Comparison of ENCODE assay signal across 7 cellular contexts in the genomic region with DNA sequence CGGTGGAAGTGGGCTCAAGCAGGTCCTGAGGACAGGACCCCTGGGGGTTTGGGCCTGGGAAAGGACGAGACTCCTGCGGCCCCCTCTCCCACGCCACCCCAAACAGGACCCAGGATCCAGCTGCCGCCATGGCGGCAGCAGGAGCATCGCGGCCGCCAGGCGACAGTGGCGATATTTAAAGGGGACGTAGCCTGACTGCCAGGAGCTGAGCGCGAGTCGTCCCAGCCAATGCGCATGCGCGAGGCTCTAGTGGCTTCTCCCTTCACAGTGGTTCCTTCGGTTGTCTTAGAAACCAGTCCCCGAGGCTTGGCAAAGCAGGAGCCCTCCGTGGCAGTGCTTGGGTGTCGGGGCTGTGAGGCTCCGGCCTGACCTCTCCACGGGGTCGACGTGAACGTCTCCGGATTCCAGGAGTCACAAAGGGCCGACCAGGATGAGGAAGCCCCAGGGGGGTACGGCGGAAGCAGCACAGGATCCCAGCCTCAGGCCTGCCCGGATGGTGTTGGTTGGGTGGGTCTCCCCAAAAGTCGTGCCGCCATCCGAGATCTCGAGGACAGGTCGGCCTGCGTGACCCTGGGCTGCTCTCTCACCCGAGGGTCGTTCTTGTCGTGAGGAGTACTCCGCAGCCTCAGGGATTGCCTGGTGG.
DNase-seq lines count a peak whose midpoint lies in the region; ATAC-seq, FAIRE-seq and TF ChIP-seq lines count a peak whose summit lies in the region.
"Not testable (repeated sequence)": the region's sequence is repeated elsewhere in the genome, so short reads cannot be mapped to it uniquely, and the experiment has no call there.

No MANE protein-coding gene starts in this region.

- not testable (repeated sequence) for TF ChIP-seq POLR2A in IMR-90 (IDR thresholded peaks at IDR 0.05; ENCODE audit: low read depth, low read length); GM12878 (IDR thresholded peaks at IDR 0.05; ENCODE audit: low read depth, low read length)

- not testable (repeated sequence) for H3K79me1 ChIP-seq in IMR-90 (ENCODE audit: low read depth in 1 of 2, low read length in 2 of 2)

- H3K18ac ChIP-seq in IMR-90 (ENCODE audit: low read depth, low read length) = not testable (repeated sequence)

- not testable (repeated sequence) for H3K4me3 ChIP-seq in IMR-90 (ENCODE audit: insufficient read depth, low read depth, low read length); GM12878; lung

- CTCF ChIA-PET in IMR-90 (lab: Yijun Ruan, JAX); GM12878 (lab: Yijun Ruan, JAX): not testable (repeated sequence)

- in situ Hi-C loops in IMR-90 (cut with MboI; ENCODE audit: low sequenced_read_pairs); GM12878 (cut with MboI): not testable (repeated sequence)

- not testable (repeated sequence) for H3K56ac ChIP-seq in IMR-90 (ENCODE audit: extremely low read depth, insufficient read depth, low read length)

- not testable (repeated sequence) for BruUV-seq in IMR-90 (replicated peaks; lab: Mats Ljungman, UMichigan); GM12878 (replicated peaks; lab: Mats Ljungman, UMichigan)

- intact Hi-C loops in IMR-90 (cut with micrococcal nuclease); GM12878 (cut with micrococcal nuclease; ENCODE audit: unreplicated experiment): not testable (repeated sequence)

- H3K9ac ChIP-seq in IMR-90 (ENCODE audit: low read depth, low read length); GM12878 (ENCODE audit: control insufficient read depth, insufficient read depth, low read length): not testable (repeated sequence)

- SMC1A ChIA-PET in GM12878 (lab: Charles Lee; ENCODE audit: uncharacterized antibody, unreplicated experiment) = not testable (repeated sequence)

- H3K23ac ChIP-seq in IMR-90 (ENCODE audit: low read depth, low read length) = not testable (repeated sequence)

- TF ChIP-seq RAD21 in IMR-90 (IDR thresholded peaks at IDR 0.05; ENCODE audit: low read length); GM12878 (IDR thresholded peaks at IDR 0.05; ENCODE audit: insufficient read depth, low read depth, low read length): not testable (repeated sequence)

- not testable (repeated sequence) for H2BK120ac ChIP-seq in IMR-90 (ENCODE audit: low read depth, low read length)

- dilution Hi-C loops in IMR-90 (cut with HindIII; ENCODE audit: low sequenced_read_pairs, unreplicated experiment) = not testable (repeated sequence)

- not testable (repeated sequence) for H2BK20ac ChIP-seq in IMR-90 (ENCODE audit: low read depth, low read length)

- H2AFZ ChIP-seq in IMR-90 (replicated peaks; ENCODE audit: low read length, poor library complexity); GM12878 (ENCODE audit: control insufficient read depth, low read depth, low read length): not testable (repeated sequence)

- H3K9me1 ChIP-seq in IMR-90 (ENCODE audit: insufficient read depth, low read length) = not testable (repeated sequence)

- not testable (repeated sequence) for H3K9me3 ChIP-seq in IMR-90 (ENCODE audit: control insufficient read depth, insufficient read depth, low read length); GM12878 (replicated peaks; ENCODE audit: control insufficient read depth, insufficient read depth, low read length); lung (ENCODE audit: control insufficient read depth in 2 of 2, insufficient read depth in 1 of 2, low read length in 1 of 2)

- POLR2A ChIA-PET in IMR-90 (lab: Charles Lee; ENCODE audit: unreplicated experiment); GM12878 (lab: Charles Lee): not testable (repeated sequence)

- H3K4me1 ChIP-seq in IMR-90 (ENCODE audit: control insufficient read depth, insufficient read depth, low read length); GM12878 (ENCODE audit: control insufficient read depth, insufficient read depth, low read length); lung (ENCODE audit: control insufficient read depth in 2 of 2, insufficient read depth in 2 of 2, low read length in 2 of 2): not testable (repeated sequence)

- H2BK5ac ChIP-seq in IMR-90 (ENCODE audit: low read depth, low read length, poor library complexity, severe bottlenecking) = not testable (repeated sequence)

- ATAC-seq in GM18870 (IDR thresholded peaks at IDR 0.05; ENCODE audit: unreplicated experiment) (peak; percentile 76), GM21381 (IDR thresholded peaks at IDR 0.05; ENCODE audit: unreplicated experiment) (peak; percentile 85), HG02642 (IDR thresholded peaks at IDR 0.05; ENCODE audit: poor library complexity, unreplicated experiment) (peak; percentile 85), HG03108 (IDR thresholded peaks at IDR 0.05; ENCODE audit: unreplicated experiment) (peak; percentile 63), IMR-90 (ENCODE audit: low read depth) (peak; percentile 90), GM12878 (peak; percentile 86), lung (ENCODE audit: insufficient read depth, low FRiP score) (peak; percentile 86)

- not testable (repeated sequence) for H3K27me3 ChIP-seq in IMR-90 (ENCODE audit: control insufficient read depth, insufficient read depth, low read length); GM12878 (replicated peaks in 1 of 2; ENCODE audit: control insufficient read depth in 2 of 2, insufficient read depth in 2 of 2, low read length in 1 of 2); lung (ENCODE audit: control insufficient read depth, insufficient read depth)

- H4K20me1 ChIP-seq in IMR-90 (ENCODE audit: insufficient read depth, low read length); GM12878 (ENCODE audit: control insufficient read depth, insufficient read depth): not testable (repeated sequence)

- TF ChIP-seq CTCF in IMR-90 (conservative IDR thresholded peaks at IDR 0.05; ENCODE audit: low read depth, low read length); GM12878 (IDR thresholded peaks at IDR 0.05 in 2 of 3, conservative IDR thresholded peaks at IDR 0.05 in 1 of 3; ENCODE audit: control insufficient read depth in 2 of 3, extremely low read depth in 1 of 3, insufficient read depth in 1 of 3, low read depth in 3 of 3, low read length in 3 of 3); lung (IDR thresholded peaks at IDR 0.05; ENCODE audit: control extremely low read depth, extremely low read depth): not testable (repeated sequence)

- H2AK9ac ChIP-seq in IMR-90 (replicated peaks; ENCODE audit: low read depth, low read length, poor library complexity) = not testable (repeated sequence)

- not testable (repeated sequence) for H2BK15ac ChIP-seq in IMR-90 (ENCODE audit: low read depth, low read length)

- H3K4me2 ChIP-seq in IMR-90 (ENCODE audit: low read depth, low read length); GM12878 (ENCODE audit: control insufficient read depth, insufficient read depth): not testable (repeated sequence)

- TF ChIP-seq EP300 in GM12878 (IDR thresholded peaks at IDR 0.05; ENCODE audit: borderline replicate concordance in 1 of 2, control insufficient read depth in 1 of 2, low read depth in 2 of 2, low read length in 2 of 2) = not testable (repeated sequence)

- WGBS in IMR-90 (ENCODE audit: extremely low coverage in 2 of 2, insufficient read length in 1 of 2), 2 experiments = no CpG with 5 or more reads among the region's 42 CpGs
- WGBS in GM12878 (ENCODE audit: insufficient coverage, insufficient replicate concordance, low lambda C conversion rate, missing lambda C conversion rate) = no CpG with 5 or more reads among the region's 42 CpGs
- WGBS in lung, 2 donors = no CpG with 5 or more reads among the region's 42 CpGs

- not testable (repeated sequence) for H4K5ac ChIP-seq in IMR-90 (ENCODE audit: low read depth, low read length)

- H4K91ac ChIP-seq in IMR-90 (ENCODE audit: insufficient read depth, low read depth, low read length) = not testable (repeated sequence)

- H3K36me3 ChIP-seq in IMR-90 (ENCODE audit: control insufficient read depth, insufficient read depth, low read length); GM12878 (ENCODE audit: control insufficient read depth in 2 of 2, insufficient read depth in 2 of 2, low read length in 1 of 2); lung (ENCODE audit: control insufficient read depth in 2 of 2, insufficient read depth in 2 of 2, low read length in 2 of 2): not testable (repeated sequence)

- not testable (repeated sequence) for H2AK5ac ChIP-seq in IMR-90 (ENCODE audit: low read depth, low read length)

- DNase-seq in IMR-90; GM12878 (ENCODE audit: low read depth, low spot score); lung (ENCODE audit: low spot score): not testable (repeated sequence)

- RAD21 ChIA-PET in GM12878 (lab: Charles Lee; ENCODE audit: unreplicated experiment) = not testable (repeated sequence)

- not testable (repeated sequence) for H3K14ac ChIP-seq in IMR-90 (replicated peaks; ENCODE audit: low read depth, low read length)

- not testable (repeated sequence) for H3K4ac ChIP-seq in IMR-90 (ENCODE audit: low read depth, low read length)

- H4K8ac ChIP-seq in IMR-90 (ENCODE audit: low read depth in 2 of 2, low read length in 2 of 2) = not testable (repeated sequence)

- not testable (repeated sequence) for H3K27ac ChIP-seq in IMR-90 (ENCODE audit: insufficient read depth, low read length); GM12878 (ENCODE audit: control insufficient read depth, insufficient read depth); lung (ENCODE audit: low read depth in 1 of 2, low read length in 1 of 2)

- not testable (repeated sequence) for H3K79me2 ChIP-seq in GM12878 (ENCODE audit: control insufficient read depth, insufficient read depth, low read length)

- not testable (repeated sequence) for FAIRE-seq in GM12878 (lab: Jason Lieb, UNC)
